In genomic region chrX:124388562-124388961, GRCh38 we compare ENCODE assay signal across 9 cellular contexts. TPM values are rescaled to one million over a fixed set of nuclear protein-coding genes. Genes with fewer than 3 reads are reported as not detected.
DNase-seq lines count a peak whose midpoint lies in the region; ATAC-seq, FAIRE-seq and TF ChIP-seq lines count a peak whose summit lies in the region.
"Had no signal": no experiment of that assay in that cellular context is flagged by ENCODE, and none has a peak within 500 bp of the region (broad histone marks: within the 10 kb centered on the region; RNA-seq: fewer than 3 reads in every experiment).

No MANE protein-coding gene starts in this region.

- TF ChIP-seq CTCF in HepG2 (CRISPR knock-in tag; IDR thresholded peaks at IDR 0.05) = peak; percentile 63

- H3K27ac Mint-ChIP-seq in central memory CD8-positive, alpha-beta T cell (ENCODE audit: low read depth) = no peak overlapping the region

- POLR2A ChIA-PET in HepG2 (lab: Yijun Ruan, JAX) = no interaction called here

- TF ChIP-seq EP300 in HepG2 (IDR thresholded peaks at IDR 0.05; ENCODE audit: low read depth in 2 of 2, low read length in 2 of 2) (no peak), HepG2 (CRISPR knock-in tag; IDR thresholded peaks at IDR 0.05; ENCODE audit: borderline replicate concordance) (no peak)

- H3K27ac ChIP-seq in HepG2 (ENCODE audit: extremely low read length, insufficient read depth, low read length) = no peak overlapping the region
- H3K27ac ChIP-seq: BLaER1 had no signal

- CTCF ChIA-PET in HepG2 (lab: Yijun Ruan, JAX; ENCODE audit: low intra/inter-chr PET ratio, low total read pairs) = no interaction called here

- H3K9ac ChIP-seq in HepG2 (ENCODE audit: insufficient read depth, low read depth, low read length) = no peak overlapping the region
- H3K9ac ChIP-seq: BLaER1 had no signal

- H2AFZ ChIP-seq in HepG2 (ENCODE audit: low read length) = no peak overlapping the region

- BruUV-seq in HepG2 (replicated peaks; lab: Mats Ljungman, UMichigan) = no TSS peak

- WGBS in HepG2 (ENCODE audit: low lambda C conversion rate) = 0% methylated on average over 2 of the region's 2 CpGs

- H3K4me1 ChIP-seq in HepG2 (ENCODE audit: insufficient read depth, low read length) = no peaks in the 10 kb centered on the region
- H3K4me1 ChIP-seq: BLaER1 had no signal

- FAIRE-seq in HepG2 (lab: Jason Lieb, UNC) = peak; percentile 83

- H3K36me3 Mint-ChIP-seq in central memory CD8-positive, alpha-beta T cell (ENCODE audit: insufficient read depth) = peaks cover 28% of the 10 kb centered on the region

- no peaks in the 10 kb centered on the region for H3K9me3 Mint-ChIP-seq in central memory CD8-positive, alpha-beta T cell

- in situ Hi-C loops in HepG2 (cut with HindIII; ENCODE audit: extremely low pct_ligation_motif_present, low pct_unique_long_range_greater_than_20kb) = no loop called here

- no peaks in the 10 kb centered on the region for H3K27me3 ChIP-seq in HepG2 (ENCODE audit: control insufficient read depth in 1 of 2, insufficient read depth in 2 of 2, low read length in 2 of 2)

- DNase-seq in NCI-H1417 (lab: John Stamatoyannopoulos, UW) = peak; percentile 38 to 82 (median 52)
- no peak for DNase-seq in NCI-H1417 treated with DMSO at 0.1 percent for 48 hours (lab: John Stamatoyannopoulos, UW)
- DNase-seq in NCI-H2196 (lab: John Stamatoyannopoulos, UW; ENCODE audit: unreplicated experiment) = peak; percentile 15
- DNase-seq in activated CD4-positive, CD25-positive, alpha-beta regulatory T cell treated with anti-CD3 and anti-CD28 coated beads, Interleukin-2, amount 50 U/mL, for 16 hours (ENCODE audit: low read depth, low spot score) = peak; percentile 15
- DNase-seq in central memory CD8-positive, alpha-beta T cell (ENCODE audit: low spot score in 2 of 2) = peak; percentile 15 to 20
- DNase-seq in HepG2 (ENCODE audit: low spot score) = peak; percentile 9
- peak; percentile 29 for DNase-seq in stimulated activated CD8-positive, alpha-beta memory T cell treated with anti-CD3 and anti-CD28 coated beads, Interleukin-15, amount 100 ng/mL, for 1 hour (ENCODE audit: low read depth)

- H4K20me1 ChIP-seq in HepG2 (ENCODE audit: insufficient read depth, low read length) = no peaks in the 10 kb centered on the region
- H4K20me1 ChIP-seq: BLaER1 had no signal

- no peaks in the 10 kb centered on the region for H3K27me3 Mint-ChIP-seq in central memory CD8-positive, alpha-beta T cell

- TF ChIP-seq RAD21 in HepG2 (CRISPR knock-in tag; IDR thresholded peaks at IDR 0.05) = no peak

- H3K4me2 ChIP-seq in HepG2 (ENCODE audit: low read depth, low read length) = no peak overlapping the region
- H3K4me2 ChIP-seq: BLaER1 had no signal

- no peaks in the 10 kb centered on the region for H3K79me2 ChIP-seq in HepG2 (ENCODE audit: insufficient read depth, low read length)

- ATAC-seq in HG02885 (IDR thresholded peaks at IDR 0.05; ENCODE audit: poor library complexity, unreplicated experiment) (peak; percentile 77), HepG2 (peak; percentile 60)
- peak; percentile 72 for ATAC-seq in central memory CD8-positive, alpha-beta T cell (replicated peaks; ENCODE audit: extremely low read depth, poor library complexity, severe bottlenecking)

- no peaks in the 10 kb centered on the region for H3K9me3 ChIP-seq in HepG2 (ENCODE audit: low read length)
- H3K9me3 ChIP-seq: BLaER1 had no signal

- no peak overlapping the region for H3K4me3 ChIP-seq in HepG2 (replicated peaks in 1 of 3; ENCODE audit: insufficient read depth in 1 of 3, low read depth in 2 of 3, low read length in 3 of 3)
- H3K4me3 ChIP-seq: BLaER1 had no signal

- TF ChIP-seq POLR2A in HepG2 (IDR thresholded peaks at IDR 0.05; ENCODE audit: insufficient read depth in 1 of 2, low read depth in 2 of 2, low read length in 2 of 2) = no peak

- no peaks in the 10 kb centered on the region for H3K36me3 ChIP-seq in HepG2 (replicated peaks in 1 of 2; ENCODE audit: control insufficient read depth in 1 of 2, insufficient read depth in 2 of 2, low read length in 2 of 2)
- H3K36me3 ChIP-seq: BLaER1 had no signal

- intact Hi-C loops in HepG2 (cut with micrococcal nuclease; ENCODE audit: unreplicated experiment) = loop anchor here (5.0 kb wide), 1 partner anchor 744 kb away; no protein-coding TSS in a partner anchor

- no peak overlapping the region for H3K4me3 Mint-ChIP-seq in central memory CD8-positive, alpha-beta T cell

- H3K4me1 Mint-ChIP-seq in central memory CD8-positive, alpha-beta T cell = peaks cover 18% of the 10 kb centered on the region

TF ChIP-seq in HepG2, 621 proteins besides CTCF, POLR2A, EP300 and RAD21 (continues in another document):
- TF ChIP-seq ZNF367 (CRISPR knock-in tag; IDR thresholded peaks at IDR 0.05; ENCODE audit: borderline replicate concordance) (no peak), SMC3 (IDR thresholded peaks at IDR 0.05; ENCODE audit: low read length) (peak; percentile 18; the same call in 1 of the 2 replicates), ZMYM3 (CRISPR knock-in tag; IDR thresholded peaks at IDR 0.05) (no peak), ZNF816 (CRISPR knock-in tag; IDR thresholded peaks at IDR 0.05; ENCODE audit: borderline replicate concordance) (no peak), ZNF724P (CRISPR knock-in tag; IDR thresholded peaks at IDR 0.05; ENCODE audit: borderline replicate concordance) (no peak), AGO2 (optimal IDR thresholded peaks at IDR 0.05; ENCODE audit: low read depth, low read length) (no peak)

RNA-seq across cellular contexts. Expression of gene SH2D1A, which starts 42.2 kb away (rescaled TPM):
- total RNA-seq in HepG2 (2016; rRNA removed; fragmentation: Illumina TruSeq; extraction: Trizol) = not detected in 2 replicates
- total RNA-seq in HepG2 (2016; cell fraction: cytosol; rRNA removed; fragmentation: Illumina TruSeq; extraction: Trizol; ENCODE audit: low read depth) = not detected in 2 replicates
- not detected in 2 replicates for total RNA-seq in HepG2 (2016; cell fraction: insoluble cytoplasmic fraction; rRNA removed; fragmentation: Illumina TruSeq; extraction: Trizol)
- total RNA-seq in HepG2 (2016; cell fraction: membrane; rRNA removed; fragmentation: Illumina TruSeq; extraction: Trizol) = not detected in 2 replicates
- total RNA-seq in HepG2 (2016; cell fraction: nucleus; rRNA removed; fragmentation: Illumina TruSeq; extraction: Trizol) = not detected in 2 replicates
- polyA plus RNA-seq in HepG2 (2011; rRNA removed) = not detected in 2 replicates
- 0.01 TPM in 1 of 2 replicates, not detected in the other for polyA plus RNA-seq in HepG2 (2011; cell fraction: cytosol; rRNA removed)
- polyA plus RNA-seq in HepG2 (2011; cell fraction: nucleus; rRNA removed) = not detected in 2 replicates
- polyA plus RNA-seq in HepG2 (2012) = not detected in 2 replicates
- not detected in 2 replicates for polyA plus RNA-seq in HepG2 (2016; cell fraction: cytosol; fragmentation: Illumina TruSeq; extraction: Trizol; ENCODE audit: low read depth)
- polyA plus RNA-seq in HepG2 (2016; cell fraction: insoluble cytoplasmic fraction; fragmentation: Illumina TruSeq; extraction: Trizol; ENCODE audit: low read depth) = not detected in 2 replicates
- polyA plus RNA-seq in HepG2 (2016; cell fraction: membrane; fragmentation: Illumina TruSeq; extraction: Trizol; ENCODE audit: low read depth) = not detected in 2 replicates
- not detected in 2 replicates for polyA plus RNA-seq in HepG2 (2016; cell fraction: nucleus; fragmentation: Illumina TruSeq; extraction: Trizol; ENCODE audit: insufficient read depth, low read depth)
- polyA minus RNA-seq in HepG2 (2011; rRNA and poly(A)+ RNA removed; ENCODE audit: low replicate concordance) = 0.20 TPM in 1 of 2 replicates, not detected in the other
- not detected in 2 replicates for polyA minus RNA-seq in HepG2 (2011; cell fraction: cytosol; rRNA and poly(A)+ RNA removed)
- not detected in 2 replicates for polyA minus RNA-seq in HepG2 (2011; cell fraction: nucleus; rRNA and poly(A)+ RNA removed)

RNA-seq across cellular contexts. Expression of gene TEX13D, which starts 56.1 kb away (rescaled TPM):
- total RNA-seq in HepG2 (2016; rRNA removed; fragmentation: Illumina TruSeq; extraction: Trizol) = not detected in 2 replicates
- total RNA-seq in HepG2 (2016; cell fraction: cytosol; rRNA removed; fragmentation: Illumina TruSeq; extraction: Trizol; ENCODE audit: low read depth) = not detected in 2 replicates
- total RNA-seq in HepG2 (2016; cell fraction: insoluble cytoplasmic fraction; rRNA removed; fragmentation: Illumina TruSeq; extraction: Trizol) = not detected in 2 replicates
- total RNA-seq in HepG2 (2016; cell fraction: membrane; rRNA removed; fragmentation: Illumina TruSeq; extraction: Trizol) = not detected in 2 replicates
- not detected in 2 replicates for total RNA-seq in HepG2 (2016; cell fraction: nucleus; rRNA removed; fragmentation: Illumina TruSeq; extraction: Trizol)
- polyA plus RNA-seq in HepG2 (2011; rRNA removed) = not detected in 2 replicates
- polyA plus RNA-seq in HepG2 (2011; cell fraction: cytosol; rRNA removed) = not detected in 2 replicates
- polyA plus RNA-seq in HepG2 (2011; cell fraction: nucleus; rRNA removed) = not detected in 2 replicates
- not detected in 2 replicates for polyA plus RNA-seq in HepG2 (2012)
- polyA plus RNA-seq in HepG2 (2016; cell fraction: cytosol; fragmentation: Illumina TruSeq; extraction: Trizol; ENCODE audit: low read depth) = not detected in 2 replicates
- polyA plus RNA-seq in HepG2 (2016; cell fraction: insoluble cytoplasmic fraction; fragmentation: Illumina TruSeq; extraction: Trizol; ENCODE audit: low read depth) = not detected in 2 replicates
- polyA plus RNA-seq in HepG2 (2016; cell fraction: membrane; fragmentation: Illumina TruSeq; extraction: Trizol; ENCODE audit: low read depth) = not detected in 2 replicates
- polyA plus RNA-seq in HepG2 (2016; cell fraction: nucleus; fragmentation: Illumina TruSeq; extraction: Trizol; ENCODE audit: insufficient read depth, low read depth) = not detected in 2 replicates
- polyA minus RNA-seq in HepG2 (2011; rRNA and poly(A)+ RNA removed; ENCODE audit: low replicate concordance) = not detected in 2 replicates
- not detected in 2 replicates for polyA minus RNA-seq in HepG2 (2011; cell fraction: cytosol; rRNA and poly(A)+ RNA removed)
- not detected in 2 replicates for polyA minus RNA-seq in HepG2 (2011; cell fraction: nucleus; rRNA and poly(A)+ RNA removed)
